ENCODE assay signal across 19 cellular contexts in genomic region chr4:100034265-100034664, GRCh38.
DNase-seq lines count a peak whose midpoint lies in the region; ATAC-seq and TF ChIP-seq lines count a peak whose summit lies in the region.
"Had no signal": no experiment of that assay in that cellular context is flagged by ENCODE, and none has a peak within 500 bp of the region (broad histone marks: within the 10 kb centered on the region; RNA-seq: fewer than 3 reads in every experiment).

No MANE protein-coding gene starts in this region.

- no peaks in the 10 kb centered on the region for H4K20me1 ChIP-seq in IMR-90 (ENCODE audit: insufficient read depth, low read length)
- H4K20me1 ChIP-seq: BLaER1 had no signal

- no peak overlapping the region for H4K91ac ChIP-seq in IMR-90 (ENCODE audit: insufficient read depth, low read depth, low read length)

- no peak overlapping the region for H3K27ac ChIP-seq in IMR-90 (ENCODE audit: insufficient read depth, low read length)
- H3K27ac ChIP-seq: BLaER1 had no signal

- H3K27me3 ChIP-seq in IMR-90 (ENCODE audit: control insufficient read depth, insufficient read depth, low read length) = no peaks in the 10 kb centered on the region; the same call in 1 of the 2 replicates
- H3K27me3 ChIP-seq: BE2C, BLaER1 had no signal

- H3K23ac ChIP-seq in IMR-90 (ENCODE audit: low read depth, low read length) = no peak overlapping the region

- dilution Hi-C loops in IMR-90 (cut with HindIII; ENCODE audit: low sequenced_read_pairs, unreplicated experiment) = no loop called here

- H2AK5ac ChIP-seq in IMR-90 (ENCODE audit: low read depth, low read length) = no peak overlapping the region

- no peaks in the 10 kb centered on the region for H3K9me1 ChIP-seq in IMR-90 (ENCODE audit: insufficient read depth, low read length)

- H2BK20ac ChIP-seq in IMR-90 (ENCODE audit: low read depth, low read length) = no peak overlapping the region

- H3K9ac ChIP-seq in IMR-90 (ENCODE audit: low read depth, low read length) = no peak overlapping the region
- H3K9ac ChIP-seq: BLaER1 had no signal

- H2BK5ac ChIP-seq in IMR-90 (ENCODE audit: low read depth, low read length, poor library complexity, severe bottlenecking) = no peak overlapping the region

- ATAC-seq in IMR-90 (ENCODE audit: low read depth) (peak; percentile 89), HG02870 (IDR thresholded peaks at IDR 0.05; ENCODE audit: unreplicated experiment) (no peak), SK-N-SH treated with all-trans-retinoic acid at 6 μM for 48 hours (no peak)
- ATAC-seq: GM12878 had no signal

- no peak for TF ChIP-seq CTCF in IMR-90 (conservative IDR thresholded peaks at IDR 0.05; ENCODE audit: low read depth, low read length)

- H2AFZ ChIP-seq in IMR-90 (replicated peaks; ENCODE audit: low read length, poor library complexity) = no peak overlapping the region

- CTCF ChIA-PET in IMR-90 (lab: Yijun Ruan, JAX) = no interaction called here

- no peaks in the 10 kb centered on the region for H3K9me3 ChIP-seq in IMR-90 (ENCODE audit: control insufficient read depth, insufficient read depth, low read length)
- H3K9me3 ChIP-seq: BE2C, Caco-2 had no signal

- H3K4ac ChIP-seq in IMR-90 (ENCODE audit: low read depth, low read length) = no peak overlapping the region

- H3K4me1 ChIP-seq in IMR-90 (ENCODE audit: control insufficient read depth, insufficient read depth, low read length) = peaks cover 3% of the 10 kb centered on the region; the same call in 1 of the 2 replicates
- H3K4me1 ChIP-seq: BE2C, BLaER1, Caco-2 had no signal

- H2BK120ac ChIP-seq in IMR-90 (ENCODE audit: low read depth, low read length) = no peak overlapping the region

- DNase-seq in IMR-90 = peak; percentile 24
- DNase-seq in iris pigment epithelial cell (ENCODE audit: low read depth) = peak; percentile 18
- no peak for DNase-seq in activated T-cell treated with anti-CD3 and anti-CD28 coated beads, Interleukin-2, amount 50 U/mL, for 1 hour
- DNase-seq: 8988T; ACHN; BE2C; C1 segment of cervical spinal cord; Caco-2; Calu3; CD4-positive, alpha-beta memory T cell; CD4-positive, CD25-positive, alpha-beta regulatory T cell; CD8-positive, alpha-beta memory T cell; DMS79 treated with DMSO at 0.1 percent for 48 hours; EL; GDM1 had no signal

- no peak for TF ChIP-seq RAD21 in IMR-90 (IDR thresholded peaks at IDR 0.05; ENCODE audit: low read length)

- WGBS in IMR-90 (ENCODE audit: extremely low coverage in 2 of 2, insufficient read length in 1 of 2), 2 experiments = no CpG with 5 or more reads among the region's 2 CpGs

- no peak overlapping the region for H3K4me3 ChIP-seq in IMR-90 (ENCODE audit: insufficient read depth, low read depth, low read length)
- H3K4me3 ChIP-seq: BLaER1, GM12878 had no signal

- no peak overlapping the region for H3K18ac ChIP-seq in IMR-90 (ENCODE audit: low read depth, low read length)

- POLR2A ChIA-PET in IMR-90 (lab: Charles Lee; ENCODE audit: unreplicated experiment) = no interaction called here

- H3K36me3 ChIP-seq in IMR-90 (ENCODE audit: control insufficient read depth, insufficient read depth, low read length) = no peaks in the 10 kb centered on the region
- H3K36me3 ChIP-seq: BE2C, BLaER1 had no signal

- no peak overlapping the region for H4K8ac ChIP-seq in IMR-90 (ENCODE audit: low read depth in 2 of 2, low read length in 2 of 2)

- no TSS peak for BruUV-seq in IMR-90 (replicated peaks; lab: Mats Ljungman, UMichigan)

- H3K14ac ChIP-seq in IMR-90 (replicated peaks; ENCODE audit: low read depth, low read length) = no peak overlapping the region

- no peak overlapping the region for H2BK15ac ChIP-seq in IMR-90 (ENCODE audit: low read depth, low read length)

- intact Hi-C loops in IMR-90 (cut with micrococcal nuclease) = no loop called here

- H3K79me1 ChIP-seq in IMR-90 (ENCODE audit: low read depth in 1 of 2, low read length in 2 of 2) = no peaks in the 10 kb centered on the region

- no peak for TF ChIP-seq POLR2A in IMR-90 (IDR thresholded peaks at IDR 0.05; ENCODE audit: low read depth, low read length)

- H3K4me2 ChIP-seq in IMR-90 (ENCODE audit: low read depth, low read length) = peak overlapping the region; percentile 40; the same call in 1 of the 2 replicates
- H3K4me2 ChIP-seq: BLaER1 had no signal

- in situ Hi-C loops in IMR-90 (cut with MboI; ENCODE audit: low sequenced_read_pairs) = no loop called here

- no peak overlapping the region for H3K56ac ChIP-seq in IMR-90 (ENCODE audit: extremely low read depth, insufficient read depth, low read length)

- H4K5ac ChIP-seq in IMR-90 (ENCODE audit: low read depth, low read length) = no peak overlapping the region

- no peak overlapping the region for H2AK9ac ChIP-seq in IMR-90 (replicated peaks; ENCODE audit: low read depth, low read length, poor library complexity)

TF ChIP-seq in IMR-90, 13 proteins besides CTCF, POLR2A, EP300 and RAD21:
- TF ChIP-seq RFX5 (IDR thresholded peaks at IDR 0.05; ENCODE audit: low read depth, low read length) (no peak), RCOR1 (IDR thresholded peaks at IDR 0.05; ENCODE audit: insufficient replicate concordance, low read length) (no peak), CEBPB (IDR thresholded peaks at IDR 0.05; ENCODE audit: low read depth, low read length) (no peak), BHLHE40 (IDR thresholded peaks at IDR 0.05; ENCODE audit: low read depth, low read length) (no peak), ELK1 (IDR thresholded peaks at IDR 0.05; ENCODE audit: borderline replicate concordance, low read depth, low read length) (no peak), MAZ (IDR thresholded peaks at IDR 0.05; ENCODE audit: borderline replicate concordance, low read depth, low read length) (no peak), FOS (IDR thresholded peaks at IDR 0.05; ENCODE audit: low read depth, low read length) (no peak), MXI1 (IDR thresholded peaks at IDR 0.05; ENCODE audit: borderline replicate concordance, low read depth, low read length) (no peak), SMC3 (IDR thresholded peaks at IDR 0.05; ENCODE audit: low read depth, low read length) (no peak), CHD1 (IDR thresholded peaks at IDR 0.05; ENCODE audit: low read depth, low read length) (no peak), MAFK (IDR thresholded peaks at IDR 0.05; ENCODE audit: low read depth, low read length) (no peak), NFE2L2 (IDR thresholded peaks at IDR 0.05; ENCODE audit: low read depth, low read length) (no peak)
- TF ChIP-seq, protein P1, sequence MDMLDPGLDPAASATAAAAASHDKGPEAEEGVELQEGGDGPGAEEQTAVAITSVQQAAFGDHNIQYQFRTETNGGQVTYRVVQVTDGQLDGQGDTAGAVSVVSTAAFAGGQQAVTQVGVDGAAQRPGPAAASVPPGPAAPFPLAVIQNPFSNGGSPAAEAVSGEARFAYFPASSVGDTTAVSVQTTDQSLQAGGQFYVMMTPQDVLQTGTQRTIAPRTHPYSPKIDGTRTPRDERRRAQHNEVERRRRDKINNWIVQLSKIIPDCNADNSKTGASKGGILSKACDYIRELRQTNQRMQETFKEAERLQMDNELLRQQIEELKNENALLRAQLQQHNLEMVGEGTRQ (IDR thresholded peaks at IDR 0.05; ENCODE audit: low read depth, low read length) = no peak
TF ChIP-seq in IMR-90: peak in this region for 0.

TF ChIP-seq in SK-N-SH treated with all-trans-retinoic acid at 6 μM for 48 hours, 23 proteins besides CTCF, POLR2A, EP300 and RAD21 (continues in another document):
- TF ChIP-seq BACH2 (CRISPR knock-in tag; IDR thresholded peaks at IDR 0.05; ENCODE audit: borderline replicate concordance) = no peak
- TF ChIP-seq RARB (CRISPR knock-in tag; IDR thresholded peaks at IDR 0.05) = no peak
- no peak for TF ChIP-seq ZNF70 (CRISPR knock-in tag; IDR thresholded peaks at IDR 0.05)
- no peak for TF ChIP-seq ESRRG (CRISPR knock-in tag; IDR thresholded peaks at IDR 0.05)
- TF ChIP-seq, protein P2, sequence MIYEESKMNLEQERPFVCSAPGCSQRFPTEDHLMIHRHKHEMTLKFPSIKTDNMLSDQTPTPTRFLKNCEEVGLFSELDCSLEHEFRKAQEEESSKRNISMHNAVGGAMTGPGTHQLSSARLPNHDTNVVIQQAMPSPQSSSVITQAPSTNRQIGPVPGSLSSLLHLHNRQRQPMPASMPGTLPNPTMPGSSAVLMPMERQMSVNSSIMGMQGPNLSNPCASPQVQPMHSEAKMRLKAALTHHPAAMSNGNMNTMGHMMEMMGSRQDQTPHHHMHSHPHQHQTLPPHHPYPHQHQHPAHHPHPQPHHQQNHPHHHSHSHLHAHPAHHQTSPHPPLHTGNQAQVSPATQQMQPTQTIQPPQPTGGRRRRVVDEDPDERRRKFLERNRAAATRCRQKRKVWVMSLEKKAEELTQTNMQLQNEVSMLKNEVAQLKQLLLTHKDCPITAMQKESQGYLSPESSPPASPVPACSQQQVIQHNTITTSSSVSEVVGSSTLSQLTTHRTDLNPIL (CRISPR knock-in tag; IDR thresholded peaks at IDR 0.05; ENCODE audit: low read depth) = no peak
- no peak for TF ChIP-seq POU6F1 (CRISPR knock-in tag; IDR thresholded peaks at IDR 0.05; ENCODE audit: borderline replicate concordance, low read depth)
- no peak for TF ChIP-seq PATZ1 (CRISPR knock-in tag; IDR thresholded peaks at IDR 0.05; ENCODE audit: borderline replicate concordance)
